Comparison of ENCODE assay signal across 9 cellular contexts in genomic region chr12:108193922-108194321, GRCh38.
DNase-seq lines count a peak whose midpoint lies in the region; ATAC-seq, FAIRE-seq and TF ChIP-seq lines count a peak whose summit lies in the region.
"Had no signal": no experiment of that assay in that cellular context is flagged by ENCODE, and none has a peak within 500 bp of the region (broad histone marks: within the 10 kb centered on the region; RNA-seq: fewer than 3 reads in every experiment).

No MANE protein-coding gene starts in this region.

- H3K27ac Mint-ChIP-seq in GM23338 = no peak overlapping the region
- H3K27ac Mint-ChIP-seq in progenitor cell of endocrine pancreas = no peak overlapping the region
- H3K27ac Mint-ChIP-seq: naive thymus-derived CD8-positive, alpha-beta T cell had no signal

- H3K27me3 Mint-ChIP-seq in GM23338 (ENCODE audit: insufficient read depth, low read depth, poor library complexity) (no peaks in the 10 kb centered on the region), progenitor cell of endocrine pancreas (peaks cover 29% of the 10 kb centered on the region)

- TF ChIP-seq CTCF in GM23338 (conservative IDR thresholded peaks at IDR 0.05; ENCODE audit: low read depth in 2 of 2) (peak; percentile 80 to 86), PC-9 (conservative IDR thresholded peaks at IDR 0.05) (peak; percentile 78), endothelial cell of umbilical vein (IDR thresholded peaks at IDR 0.05; ENCODE audit: extremely low read depth in 1 of 2, insufficient read depth in 1 of 2, low read depth in 1 of 2, low read length in 2 of 2) (peak; percentile 65), progenitor cell of endocrine pancreas (IDR thresholded peaks at IDR 0.05; ENCODE audit: unreplicated experiment) (peak; percentile 81)

- H3K27ac ChIP-seq in GM23338 (ENCODE audit: low read depth) = no peak overlapping the region
- H3K27ac ChIP-seq in PC-9 = no peak overlapping the region
- H3K27ac ChIP-seq in endothelial cell of umbilical vein (ENCODE audit: insufficient read depth, low read depth, low read length) = no peak overlapping the region

- H3K27me3 ChIP-seq in GM23338 (ENCODE audit: insufficient read depth) = no peaks in the 10 kb centered on the region
- no peaks in the 10 kb centered on the region for H3K27me3 ChIP-seq in PC-9 (ENCODE audit: insufficient read depth, low read depth)
- H3K27me3 ChIP-seq in endothelial cell of umbilical vein (ENCODE audit: control insufficient read depth in 2 of 2, insufficient read depth in 2 of 2, low read length in 2 of 2) = no peaks in the 10 kb centered on the region

- H4K20me1 ChIP-seq in GM23338 (replicated peaks; ENCODE audit: insufficient read depth) (peaks cover 4% of the 10 kb centered on the region; the same call in 1 of the 2 replicates), PC-9 (ENCODE audit: insufficient read depth) (no peaks in the 10 kb centered on the region), endothelial cell of umbilical vein (replicated peaks; ENCODE audit: control insufficient read depth, extremely low read depth, insufficient read depth, low read length) (no peaks in the 10 kb centered on the region)

- H3K4me3 Mint-ChIP-seq in GM23338 (no peak overlapping the region), progenitor cell of endocrine pancreas (ENCODE audit: low read depth) (no peak overlapping the region)
- H3K4me3 Mint-ChIP-seq: naive thymus-derived CD8-positive, alpha-beta T cell had no signal

- DNase-seq in DMS153 treated with DMSO at 0.1 percent for 48 hours (lab: John Stamatoyannopoulos, UW; ENCODE audit: unreplicated experiment) = peak; percentile 4
- no peak for DNase-seq in DMS153 (lab: John Stamatoyannopoulos, UW)
- peak; percentile 74 for DNase-seq in GM23338 (ENCODE audit: low spot score)
- no peak for DNase-seq in PC-9
- DNase-seq in endothelial cell of umbilical vein (ENCODE audit: low read depth, low spot score) = peak; percentile 21
- no peak for DNase-seq in progenitor cell of endocrine pancreas (ENCODE audit: low spot score, unreplicated experiment)

- no peaks in the 10 kb centered on the region for H3K9me1 ChIP-seq in endothelial cell of umbilical vein (replicated peaks; ENCODE audit: control insufficient read depth, extremely low read depth, insufficient read depth, low read length)

- H3K9me3 ChIP-seq in PC-9 (ENCODE audit: insufficient read depth, low read depth) (no peaks in the 10 kb centered on the region), endothelial cell of umbilical vein (replicated peaks; ENCODE audit: control insufficient read depth, insufficient read depth, low read length) (no peaks in the 10 kb centered on the region)

- H2AFZ ChIP-seq in GM23338 (no peak overlapping the region), PC-9 (no peak overlapping the region), endothelial cell of umbilical vein (ENCODE audit: low read depth, low read length) (no peak overlapping the region)

- H3K36me3 ChIP-seq in GM23338 (ENCODE audit: insufficient read depth) = no peaks in the 10 kb centered on the region
- no peaks in the 10 kb centered on the region for H3K36me3 ChIP-seq in PC-9 (ENCODE audit: low read depth)
- no peaks in the 10 kb centered on the region for H3K36me3 ChIP-seq in endothelial cell of umbilical vein (ENCODE audit: control insufficient read depth in 2 of 2, extremely low read depth in 1 of 2, insufficient read depth in 2 of 2, low read length in 2 of 2)

- H3K4me1 ChIP-seq in GM23338 (ENCODE audit: insufficient read depth) (no peaks in the 10 kb centered on the region), PC-9 (replicated peaks; ENCODE audit: insufficient read depth) (no peaks in the 10 kb centered on the region), endothelial cell of umbilical vein (ENCODE audit: control insufficient read depth, extremely low read depth, insufficient read depth, low read length) (no peaks in the 10 kb centered on the region)

- FAIRE-seq in endothelial cell of umbilical vein (lab: Jason Lieb, UNC) = no peak

- no TSS peak for BruUV-seq in PC-9 (replicated peaks; lab: Mats Ljungman, UMichigan)
- BruUV-seq in endothelial cell of umbilical vein (replicated peaks; lab: Mats Ljungman, UMichigan) = no TSS peak

- POLR2A ChIA-PET in PC-9 (lab: Charles Lee; ENCODE audit: unreplicated experiment) = no interaction called here
- POLR2A ChIA-PET in endothelial cell of umbilical vein (lab: Charles Lee) = no interaction called here

- H3K4me2 ChIP-seq in GM23338 (no peak overlapping the region), PC-9 (no peak overlapping the region), endothelial cell of umbilical vein (ENCODE audit: insufficient read depth, low read length) (no peak overlapping the region)

- no peaks in the 10 kb centered on the region for H3K9me2 ChIP-seq in GM23338 (ENCODE audit: insufficient read depth)
- no peaks in the 10 kb centered on the region for H3K9me2 ChIP-seq in PC-9 (ENCODE audit: insufficient read depth)

- CTCF ChIA-PET in PC-9 (lab: Charles Lee) (no interaction called here), endothelial cell of umbilical vein (lab: Charles Lee) (interaction anchor here (0.9 to 1.3 kb wide), 7 partner anchors 9 to 518 kb away, joined by 3 to 5 read pairs (median 3); no protein-coding TSS in a partner anchor)

- H3F3A ChIP-seq in GM23338 (replicated peaks; ENCODE audit: low read depth) (no peaks in the 10 kb centered on the region), PC-9 (ENCODE audit: insufficient read depth, low read depth) (no peaks in the 10 kb centered on the region)

- no peaks in the 10 kb centered on the region for H3K36me3 Mint-ChIP-seq in GM23338 (ENCODE audit: low read depth)
- H3K36me3 Mint-ChIP-seq in progenitor cell of endocrine pancreas (ENCODE audit: insufficient read depth) = no peaks in the 10 kb centered on the region
- H3K36me3 Mint-ChIP-seq: naive thymus-derived CD8-positive, alpha-beta T cell had no signal

- intact Hi-C loops in PC-9 (cut with micrococcal nuclease; ENCODE audit: unreplicated experiment) (no loop called here), endothelial cell of umbilical vein (cut with micrococcal nuclease) (loop anchor here (2.0 to 10.0 kb wide), 3 partner anchors 199 to 517 kb away; no protein-coding TSS in a partner anchor)

- ATAC-seq in GM23338 (peak; percentile 59), GM21526 (IDR thresholded peaks at IDR 0.05; ENCODE audit: low FRiP score, unreplicated experiment) (no peak), GM19397 (IDR thresholded peaks at IDR 0.05; ENCODE audit: unreplicated experiment) (no peak)
- ATAC-seq: naive thymus-derived CD8-positive, alpha-beta T cell had no signal

- H3K9ac ChIP-seq in endothelial cell of umbilical vein (replicated peaks; ENCODE audit: extremely low read depth, insufficient read depth, low read length) = no peak overlapping the region

- TF ChIP-seq POLR2A in endothelial cell of umbilical vein (IDR thresholded peaks at IDR 0.05; ENCODE audit: low read depth, low read length) = no peak

- peaks cover 5% of the 10 kb centered on the region; the same call in 1 of the 3 replicates for H3K4me1 Mint-ChIP-seq in GM23338
- peaks cover 9% of the 10 kb centered on the region for H3K4me1 Mint-ChIP-seq in progenitor cell of endocrine pancreas (ENCODE audit: low read depth)
- H3K4me1 Mint-ChIP-seq: naive thymus-derived CD8-positive, alpha-beta T cell had no signal

- dilution Hi-C loops in endothelial cell of umbilical vein (cut with MboI; ENCODE audit: extremely low pct_ligation_motif_present, low sequenced_read_pairs) = no loop called here

- no peaks in the 10 kb centered on the region for H3K79me2 ChIP-seq in GM23338 (replicated peaks; ENCODE audit: insufficient read depth)
- H3K79me2 ChIP-seq in PC-9 (ENCODE audit: low read depth) = no peaks in the 10 kb centered on the region
- H3K79me2 ChIP-seq in endothelial cell of umbilical vein (ENCODE audit: control insufficient read depth, insufficient read depth, low read length) = no peaks in the 10 kb centered on the region

- no peak overlapping the region for H3K4me3 ChIP-seq in GM23338
- H3K4me3 ChIP-seq in PC-9 = no peak overlapping the region
- H3K4me3 ChIP-seq in endothelial cell of umbilical vein (replicated peaks in 1 of 3; ENCODE audit: insufficient read depth in 1 of 3, low read depth in 1 of 3, low read length in 3 of 3) = no peak overlapping the region

- no peaks in the 10 kb centered on the region for H3K9me3 Mint-ChIP-seq in GM23338
- H3K9me3 Mint-ChIP-seq in progenitor cell of endocrine pancreas (ENCODE audit: low read depth) = no peaks in the 10 kb centered on the region
- H3K9me3 Mint-ChIP-seq: naive thymus-derived CD8-positive, alpha-beta T cell had no signal

TF ChIP-seq in GM23338, 12 proteins besides CTCF, POLR2A, EP300 and RAD21 (continues in another document):
- TF ChIP-seq JUNB (IDR thresholded peaks at IDR 0.05; ENCODE audit: unreplicated experiment) (no peak), EZH2 (IDR thresholded peaks at IDR 0.05; ENCODE audit: low read depth, unreplicated experiment) (no peak), ZNF114 (CRISPR knock-in tag; IDR thresholded peaks at IDR 0.05) (no peak), ETS1 (IDR thresholded peaks at IDR 0.05) (no peak), ZNF331 (CRISPR knock-in tag; IDR thresholded peaks at IDR 0.05; ENCODE audit: low read depth) (no peak)

TF ChIP-seq in endothelial cell of umbilical vein, 7 proteins besides CTCF, POLR2A, EP300 and RAD21:
- TF ChIP-seq EZH2 (IDR thresholded peaks at IDR 0.05; ENCODE audit: borderline replicate concordance, low read depth, low read length, severe bottlenecking) (no peak), POLR2AphosphoS5 (IDR thresholded peaks at IDR 0.05; ENCODE audit: insufficient read depth, low read depth, low read length) (no peak), GATA2 (IDR thresholded peaks at IDR 0.05; ENCODE audit: insufficient read depth, insufficient read length, low read depth, low read length) (no peak), MAX (IDR thresholded peaks at IDR 0.05; ENCODE audit: insufficient read depth, insufficient read length) (no peak), FOS (IDR thresholded peaks at IDR 0.05; ENCODE audit: borderline replicate concordance, insufficient read depth, low read length) (no peak), JUN (IDR thresholded peaks at IDR 0.05; ENCODE audit: borderline replicate concordance, insufficient read depth, insufficient read length, low read depth) (no peak), MYC (IDR thresholded peaks at IDR 0.05; ENCODE audit: low read depth, low read length) (no peak)

Comparison
In these comparisons a context has a peak if more than half of its experiments do, and no peak if none do; other contexts are left out.
1. DNase-seq: peak in DMS153 treated with DMSO at 0.1 percent for 48 hours (single experiment), GM23338 (single experiment) and endothelial cell of umbilical vein (single experiment); none in DMS153 (single experiment), PC-9 (0 of 2) and progenitor cell of endocrine pancreas (single experiment).
2. Peak in every context shown above with its lines, with median percentiles within 50 percentile points of each other: CTCF ChIP-seq.